In genomic region chr13:20891768-20892167, GRCh38 we compare ENCODE assay signal across 12 cellular contexts.
"Had no signal": no experiment of that assay in that cellular context is flagged by ENCODE, and none has a peak within 500 bp of the region (broad histone marks: within the 10 kb centered on the region; RNA-seq: fewer than 3 reads in every experiment).

No MANE protein-coding gene starts in this region.

- ATAC-seq: gastroesophageal sphincter; heart right ventricle; mucosa of descending colon; SK-N-SH treated with all-trans-retinoic acid at 6 μM for 48 hours; stimulated activated memory B cell treated with anti-CD40 and anti-IgM and Interleukin-4, amounts not matched to agents 10 μg/mL and 1 μg/mL and 100 μg/mL, for 72 hours had no signal

- H3K9me3 ChIP-seq: gastroesophageal sphincter, heart right ventricle, mucosa of descending colon had no signal

- H3K27ac ChIP-seq: gastroesophageal sphincter, heart right ventricle, WERI-Rb-1 had no signal

- H3K4me3 ChIP-seq: gastroesophageal sphincter, heart right ventricle, lung, mucosa of descending colon had no signal

- H3K4me1 ChIP-seq: gastroesophageal sphincter had no signal

- H3K36me3 Mint-ChIP-seq: natural killer cell treated with Interleukin-12 subunit alpha and Interleukin-12 subunit beta and Interleukin-15 and Interleukin-18, amount 100 ng/mL, for 72 hours had no signal

- H3K27ac Mint-ChIP-seq: natural killer cell treated with Interleukin-12 subunit alpha and Interleukin-12 subunit beta and Interleukin-15 and Interleukin-18, amount 100 ng/mL, for 72 hours; stimulated activated memory B cell treated with anti-CD40 and anti-IgM and Interleukin-4, amounts not matched to agents 10 μg/mL and 1 μg/mL and 100 μg/mL, for 72 hours; T-helper 1 cell treated with Interleukin-12 subunit alpha and Interleukin-12 subunit beta and Interleukin-4 antibody, amounts not matched to agents 30 μg/mL and 1 μg/mL, for 36 hours had no signal

- H3K4me3 Mint-ChIP-seq: stimulated activated memory B cell treated with anti-CD40 and anti-IgM and Interleukin-4, amounts not matched to agents 10 μg/mL and 1 μg/mL and 100 μg/mL, for 72 hours; T-helper 1 cell treated with Interleukin-12 subunit alpha and Interleukin-12 subunit beta and Interleukin-4 antibody, amounts not matched to agents 30 μg/mL and 1 μg/mL, for 36 hours had no signal

- DNase-seq: activated T-cell treated with anti-CD3 and anti-CD28 coated beads, Interleukin-2, amount 50 U/mL, for 48 hours; heart right ventricle; mucosa of descending colon; retina; stimulated activated CD4-positive, alpha-beta T cell treated with anti-CD3 and anti-CD28 coated beads, Interleukin-2, amount 100 ng/mL, for 48 hours; WERI-Rb-1 had no signal

- H3K27me3 ChIP-seq: gastroesophageal sphincter, heart right ventricle had no signal

- H3K9me3 Mint-ChIP-seq: natural killer cell treated with Interleukin-12 subunit alpha and Interleukin-12 subunit beta and Interleukin-15 and Interleukin-18, amount 100 ng/mL, for 72 hours; stimulated activated memory B cell treated with anti-CD40 and anti-IgM and Interleukin-4, amounts not matched to agents 10 μg/mL and 1 μg/mL and 100 μg/mL, for 72 hours; T-helper 1 cell treated with Interleukin-12 subunit alpha and Interleukin-12 subunit beta and Interleukin-4 antibody, amounts not matched to agents 30 μg/mL and 1 μg/mL, for 36 hours had no signal

- H3K27me3 Mint-ChIP-seq: natural killer cell treated with Interleukin-12 subunit alpha and Interleukin-12 subunit beta and Interleukin-15 and Interleukin-18, amount 100 ng/mL, for 72 hours; stimulated activated memory B cell treated with anti-CD40 and anti-IgM and Interleukin-4, amounts not matched to agents 10 μg/mL and 1 μg/mL and 100 μg/mL, for 72 hours had no signal
